In genomic region chr7:45980181-45980905, GRCh38 we compare ENCODE assay signal across 1 cellular context.
TF ChIP-seq lines count a peak whose summit lies in the region.

No MANE protein-coding gene starts in this region.

TF ChIP-seq in IMR-90, 13 proteins besides CTCF, POLR2A, EP300 and RAD21 (continued from another document):
- TF ChIP-seq, protein P1, sequence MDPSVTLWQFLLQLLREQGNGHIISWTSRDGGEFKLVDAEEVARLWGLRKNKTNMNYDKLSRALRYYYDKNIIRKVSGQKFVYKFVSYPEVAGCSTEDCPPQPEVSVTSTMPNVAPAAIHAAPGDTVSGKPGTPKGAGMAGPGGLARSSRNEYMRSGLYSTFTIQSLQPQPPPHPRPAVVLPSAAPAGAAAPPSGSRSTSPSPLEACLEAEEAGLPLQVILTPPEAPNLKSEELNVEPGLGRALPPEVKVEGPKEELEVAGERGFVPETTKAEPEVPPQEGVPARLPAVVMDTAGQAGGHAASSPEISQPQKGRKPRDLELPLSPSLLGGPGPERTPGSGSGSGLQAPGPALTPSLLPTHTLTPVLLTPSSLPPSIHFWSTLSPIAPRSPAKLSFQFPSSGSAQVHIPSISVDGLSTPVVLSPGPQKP (IDR thresholded peaks at IDR 0.05; ENCODE audit: borderline replicate concordance, low read depth, low read length): no peak
- TF ChIP-seq FOS (IDR thresholded peaks at IDR 0.05; ENCODE audit: low read depth, low read length): no peak; the same call in 1 of the 2 replicates
